Comparison of ENCODE assay signal across 8 cellular contexts in the genomic region with DNA sequence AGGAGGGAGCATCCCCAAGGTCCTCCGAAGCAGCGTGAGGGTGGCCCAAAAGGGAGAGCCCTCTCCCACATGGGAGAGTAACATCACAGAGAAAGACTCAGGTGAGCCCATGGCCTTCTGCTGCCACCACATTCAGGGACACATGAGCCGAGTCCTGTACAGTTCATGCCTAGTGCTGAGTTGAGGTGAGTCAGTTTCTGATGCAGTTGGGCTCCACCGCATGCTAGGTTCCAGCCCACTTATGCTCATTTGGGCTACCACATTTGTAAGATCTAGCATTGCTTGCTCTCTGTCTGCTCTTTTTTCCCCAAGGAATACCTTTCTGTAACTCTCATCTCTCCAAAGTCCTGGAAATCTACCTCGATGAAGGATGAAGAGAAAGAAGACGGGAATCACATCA.
"Had no signal": no experiment of that assay in that cellular context is flagged by ENCODE, and none has a peak within 500 bp of the region (broad histone marks: within the 10 kb centered on the region; RNA-seq: fewer than 3 reads in every experiment).

No MANE protein-coding gene starts in this region.

- FAIRE-seq: H1, H54, HTR-8/SVneo had no signal

- H3K4me2 ChIP-seq: GM23338 had no signal

- H3K27me3 Mint-ChIP-seq: IgD-negative memory B cell had no signal

- ATAC-seq: GM23338 had no signal

- H3K4me3 ChIP-seq: GM23338 had no signal

- H3K4me1 Mint-ChIP-seq: GM23338, H9 had no signal

- H3K4me3 Mint-ChIP-seq: GM23338, H9, IgD-negative memory B cell had no signal

- H3K27ac Mint-ChIP-seq: GM23338, H9 had no signal

- DNase-seq: H9, HCEC 1CT, KG1 had no signal

- H3K9me3 Mint-ChIP-seq: GM23338, H9, IgD-negative memory B cell had no signal

- H2AFZ ChIP-seq: GM23338 had no signal
